Comparison of ENCODE assay signal across 1 cellular context in the genomic region with DNA sequence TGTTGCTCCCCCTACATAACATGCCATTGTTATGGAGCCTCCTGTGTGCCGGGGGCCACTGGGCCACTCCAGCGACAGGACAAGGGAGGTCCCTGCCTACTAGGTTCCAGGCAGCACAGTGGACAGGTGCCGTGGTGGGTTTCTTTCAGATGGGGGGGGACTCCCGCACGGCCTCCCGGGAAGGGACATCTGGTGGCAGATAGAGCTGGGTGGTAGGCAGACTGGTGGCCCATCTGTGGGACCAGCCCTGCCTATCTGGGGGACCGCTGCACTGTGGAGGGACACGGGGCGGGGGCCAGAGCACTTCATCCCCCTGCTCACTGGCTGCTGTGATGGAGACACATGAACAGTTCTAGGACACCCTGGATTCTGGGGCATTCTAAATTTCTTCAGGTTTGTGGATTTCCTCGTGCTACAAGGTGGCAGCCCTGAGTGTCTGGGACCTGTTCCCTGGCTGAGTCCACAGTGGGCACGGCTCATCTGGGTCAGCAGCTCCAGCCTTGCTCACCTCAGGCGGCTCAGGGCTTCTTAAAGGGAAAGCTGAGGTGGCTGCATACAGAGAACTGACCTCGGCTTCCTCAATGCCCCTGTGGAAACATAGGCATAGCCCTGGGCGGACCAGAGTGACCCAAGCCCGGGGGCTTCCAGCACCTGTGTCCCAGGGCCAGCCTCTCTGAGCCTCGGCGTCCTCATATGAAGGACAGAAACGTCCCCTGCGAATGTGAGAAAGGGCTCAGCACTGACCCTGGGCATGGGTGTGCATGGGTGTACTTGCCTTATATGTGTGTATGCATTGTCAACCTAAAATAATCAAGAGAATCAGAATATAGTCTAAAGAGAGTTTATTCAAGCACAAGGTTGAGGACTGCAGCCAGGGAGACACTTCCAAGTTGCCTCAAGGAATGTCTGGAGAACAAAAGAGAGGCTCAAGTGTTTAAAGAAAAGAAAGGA.
TF ChIP-seq lines count a peak whose summit lies in the region.

No MANE protein-coding gene starts in this region.

TF ChIP-seq in SK-N-SH treated with all-trans-retinoic acid at 6 μM for 48 hours, 23 proteins besides CTCF, POLR2A, EP300 and RAD21 (continued from another document):
- TF ChIP-seq, protein P1, sequence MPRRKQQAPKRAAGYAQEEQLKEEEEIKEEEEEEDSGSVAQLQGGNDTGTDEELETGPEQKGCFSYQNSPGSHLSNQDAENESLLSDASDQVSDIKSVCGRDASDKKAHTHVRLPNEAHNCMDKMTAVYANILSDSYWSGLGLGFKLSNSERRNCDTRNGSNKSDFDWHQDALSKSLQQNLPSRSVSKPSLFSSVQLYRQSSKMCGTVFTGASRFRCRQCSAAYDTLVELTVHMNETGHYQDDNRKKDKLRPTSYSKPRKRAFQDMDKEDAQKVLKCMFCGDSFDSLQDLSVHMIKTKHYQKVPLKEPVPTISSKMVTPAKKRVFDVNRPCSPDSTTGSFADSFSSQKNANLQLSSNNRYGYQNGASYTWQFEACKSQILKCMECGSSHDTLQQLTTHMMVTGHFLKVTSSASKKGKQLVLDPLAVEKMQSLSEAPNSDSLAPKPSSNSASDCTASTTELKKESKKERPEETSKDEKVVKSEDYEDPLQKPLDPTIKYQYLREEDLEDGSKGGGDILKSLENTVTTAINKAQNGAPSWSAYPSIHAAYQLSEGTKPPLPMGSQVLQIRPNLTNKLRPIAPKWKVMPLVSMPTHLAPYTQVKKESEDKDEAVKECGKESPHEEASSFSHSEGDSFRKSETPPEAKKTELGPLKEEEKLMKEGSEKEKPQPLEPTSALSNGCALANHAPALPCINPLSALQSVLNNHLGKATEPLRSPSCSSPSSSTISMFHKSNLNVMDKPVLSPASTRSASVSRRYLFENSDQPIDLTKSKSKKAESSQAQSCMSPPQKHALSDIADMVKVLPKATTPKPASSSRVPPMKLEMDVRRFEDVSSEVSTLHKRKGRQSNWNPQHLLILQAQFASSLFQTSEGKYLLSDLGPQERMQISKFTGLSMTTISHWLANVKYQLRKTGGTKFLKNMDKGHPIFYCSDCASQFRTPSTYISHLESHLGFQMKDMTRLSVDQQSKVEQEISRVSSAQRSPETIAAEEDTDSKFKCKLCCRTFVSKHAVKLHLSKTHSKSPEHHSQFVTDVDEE (CRISPR knock-in tag; IDR thresholded peaks at IDR 0.05) = no peak
- TF ChIP-seq, protein P2, sequence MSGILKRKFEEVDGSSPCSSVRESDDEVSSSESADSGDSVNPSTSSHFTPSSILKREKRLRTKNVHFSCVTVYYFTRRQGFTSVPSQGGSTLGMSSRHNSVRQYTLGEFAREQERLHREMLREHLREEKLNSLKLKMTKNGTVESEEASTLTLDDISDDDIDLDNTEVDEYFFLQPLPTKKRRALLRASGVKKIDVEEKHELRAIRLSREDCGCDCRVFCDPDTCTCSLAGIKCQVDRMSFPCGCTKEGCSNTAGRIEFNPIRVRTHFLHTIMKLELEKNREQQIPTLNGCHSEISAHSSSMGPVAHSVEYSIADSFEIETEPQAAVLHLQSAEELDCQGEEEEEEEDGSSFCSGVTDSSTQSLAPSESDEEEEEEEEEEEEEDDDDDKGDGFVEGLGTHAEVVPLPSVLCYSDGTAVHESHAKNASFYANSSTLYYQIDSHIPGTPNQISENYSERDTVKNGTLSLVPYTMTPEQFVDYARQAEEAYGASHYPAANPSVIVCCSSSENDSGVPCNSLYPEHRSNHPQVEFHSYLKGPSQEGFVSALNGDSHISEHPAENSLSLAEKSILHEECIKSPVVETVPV (CRISPR knock-in tag; IDR thresholded peaks at IDR 0.05) = no peak
- TF ChIP-seq SNAI2 (CRISPR knock-in tag; IDR thresholded peaks at IDR 0.05) (no peak), TOX (CRISPR knock-in tag; IDR thresholded peaks at IDR 0.05; ENCODE audit: borderline replicate concordance) (no peak), ZC3H10 (CRISPR knock-in tag; IDR thresholded peaks at IDR 0.05) (no peak), TCF4 (CRISPR knock-in tag; IDR thresholded peaks at IDR 0.05; ENCODE audit: borderline replicate concordance) (no peak), ZNF8 (CRISPR knock-in tag; IDR thresholded peaks at IDR 0.05) (no peak), PPARA (CRISPR knock-in tag; IDR thresholded peaks at IDR 0.05; ENCODE audit: borderline replicate concordance) (no peak), ISL1 (CRISPR knock-in tag; IDR thresholded peaks at IDR 0.05) (no peak), CREB5 (CRISPR knock-in tag; IDR thresholded peaks at IDR 0.05; ENCODE audit: low read depth) (no peak)
